23 cellular contexts compared by ENCODE assay signal in genomic region chr7:29499932-29500331, GRCh38.
DNase-seq lines count a peak whose midpoint lies in the region; ATAC-seq, FAIRE-seq and TF ChIP-seq lines count a peak whose summit lies in the region.
"Had no signal": no experiment of that assay in that cellular context is flagged by ENCODE, and none has a peak within 500 bp of the region (broad histone marks: within the 10 kb centered on the region; RNA-seq: fewer than 3 reads in every experiment).

No MANE protein-coding gene starts in this region.

- no peaks in the 10 kb centered on the region for H3K9me1 ChIP-seq in K562 (ENCODE audit: control insufficient read depth, insufficient read depth, low read length)

- H3K36me3 ChIP-seq in K562 (ENCODE audit: control insufficient read depth, insufficient read depth, low read length) = no peaks in the 10 kb centered on the region
- H3K36me3 ChIP-seq: BLaER1 treated with 17β-estradiol and CSF1 and Interleukin-3, amounts not matched to agents 10 nM and 100 nM had no signal

- TF ChIP-seq RAD21 in K562 (CRISPR knock-in tag; conservative IDR thresholded peaks at IDR 0.05 in 1 of 2, IDR thresholded peaks at IDR 0.05 in 1 of 2) = no peak

- H3K36me3 Mint-ChIP-seq in CD4-positive, alpha-beta T cell (ENCODE audit: low read depth) = no peaks in the 10 kb centered on the region

- no peaks in the 10 kb centered on the region for H4K20me1 ChIP-seq in K562 (replicated peaks; ENCODE audit: control insufficient read depth, insufficient read depth, low read length)
- H4K20me1 ChIP-seq: BLaER1 treated with 17β-estradiol and CSF1 and Interleukin-3, amounts not matched to agents 10 nM and 100 nM had no signal

- no peaks in the 10 kb centered on the region for H3K27me3 Mint-ChIP-seq in CD4-positive, alpha-beta T cell
- H3K27me3 Mint-ChIP-seq: B cell; CD8-positive, alpha-beta memory T cell had no signal

- H3K9ac ChIP-seq in K562 (ENCODE audit: insufficient read depth in 1 of 2, low read depth in 2 of 2, low read length in 2 of 2) = no peak overlapping the region
- H3K9ac ChIP-seq: BLaER1 treated with 17β-estradiol and CSF1 and Interleukin-3, amounts not matched to agents 10 nM and 100 nM had no signal

- no TSS peak for BruUV-seq in K562 (replicated peaks; lab: Mats Ljungman, UMichigan)

- in situ Hi-C loops in K562 (cut with MboI) = no loop called here

- H3K27ac Mint-ChIP-seq in CD4-positive, alpha-beta T cell = no peak overlapping the region
- H3K27ac Mint-ChIP-seq: B cell; CD8-positive, alpha-beta memory T cell; GM23338 had no signal

- DNase-seq in DMS53 (lab: John Stamatoyannopoulos, UW) = peak; percentile 66
- DNase-seq in DMS53 treated with DMSO at 0.1 percent for 48 hours (lab: John Stamatoyannopoulos, UW; ENCODE audit: unreplicated experiment) = no peak
- peak; percentile 51 for DNase-seq in NCI-H2029 (lab: John Stamatoyannopoulos, UW)
- no peak for DNase-seq in K562 (ENCODE audit: extremely low read depth in 1 of 4, low spot score in 3 of 4)
- no peak for DNase-seq in CD4-positive, alpha-beta T cell
- DNase-seq in NCI-H2081 treated with DMSO at 0.1 percent for 48 hours (lab: John Stamatoyannopoulos, UW) = no peak
- DNase-seq: 8988T; Caco-2; CD8-positive, alpha-beta memory T cell; HCEC 1CT; IMR-90; KBM-7 had no signal

- no peak overlapping the region for H3K4me3 ChIP-seq in K562
- H3K4me3 ChIP-seq: BLaER1 treated with 17β-estradiol and CSF1 and Interleukin-3, amounts not matched to agents 10 nM and 100 nM; GM23338 had no signal

- no peak for TF ChIP-seq CTCF in K562 (IDR thresholded peaks at IDR 0.05 in 2 of 3, conservative IDR thresholded peaks at IDR 0.05 in 1 of 3; ENCODE audit: insufficient read depth in 2 of 3, low read depth in 1 of 3, low read length in 3 of 3)
- no peak for TF ChIP-seq CTCF in CD4-positive, alpha-beta T cell (IDR thresholded peaks at IDR 0.05)

- H3K9me3 ChIP-seq in K562 (replicated peaks; ENCODE audit: control insufficient read depth, insufficient read depth, low read depth, low read length) = no peaks in the 10 kb centered on the region
- H3K9me3 ChIP-seq in CD4-positive, alpha-beta T cell (ENCODE audit: control insufficient read depth, low read length) = no peaks in the 10 kb centered on the region
- H3K9me3 ChIP-seq: BLaER1 treated with 17β-estradiol and CSF1 and Interleukin-3, amounts not matched to agents 10 nM and 100 nM had no signal

- CTCF ChIA-PET in K562 (lab: Yijun Ruan, JAX; ENCODE audit: low intra/inter-chr PET ratio) = no interaction called here
- CTCF ChIA-PET in CD4-positive, alpha-beta T cell (lab: Charles Lee) = no interaction called here

- no peak for FAIRE-seq in K562 (lab: Jason Lieb, UNC)
- FAIRE-seq: D721Med, G401.6, GM12892, GM18507, H54, HTR-8/SVneo had no signal

- H3K27me3 ChIP-seq in K562 (ENCODE audit: control insufficient read depth in 2 of 2, insufficient read depth in 2 of 2, low read length in 2 of 2) = no peaks in the 10 kb centered on the region; a peak in 1 of 5 replicates
- no peaks in the 10 kb centered on the region for H3K27me3 ChIP-seq in CD4-positive, alpha-beta T cell (ENCODE audit: control insufficient read depth, insufficient read depth, low read length)
- H3K27me3 ChIP-seq: BLaER1 treated with 17β-estradiol and CSF1 and Interleukin-3, amounts not matched to agents 10 nM and 100 nM had no signal

- TF ChIP-seq EP300 in K562 (IDR thresholded peaks at IDR 0.05; ENCODE audit: low read length) = no peak

- H3K79me2 ChIP-seq in K562 (ENCODE audit: control insufficient read depth, insufficient read depth, low read length) = no peaks in the 10 kb centered on the region

- no peak for TF ChIP-seq POLR2A in K562 (conservative IDR thresholded peaks at IDR 0.05)

- WGBS in K562 (ENCODE audit: insufficient coverage, low coverage, missing lambda C conversion rate) = 67% methylated on average over 3 of the region's 3 CpGs

- no peak overlapping the region for H3K27ac ChIP-seq in K562 (ENCODE audit: extremely low read depth, low read depth, low read length)
- no peak overlapping the region for H3K27ac ChIP-seq in CD4-positive, alpha-beta T cell (ENCODE audit: low read depth, low read length)
- H3K27ac ChIP-seq: BLaER1 treated with 17β-estradiol and CSF1 and Interleukin-3, amounts not matched to agents 10 nM and 100 nM; HL-60 had no signal

- no peak overlapping the region for H3K4me2 ChIP-seq in K562 (ENCODE audit: insufficient read depth, low read length)
- H3K4me2 ChIP-seq: BLaER1 treated with 17β-estradiol and CSF1 and Interleukin-3, amounts not matched to agents 10 nM and 100 nM; GM23338 had no signal

- no peak overlapping the region for H3K4me3 Mint-ChIP-seq in CD4-positive, alpha-beta T cell
- H3K4me3 Mint-ChIP-seq: B cell; CD8-positive, alpha-beta memory T cell; GM23338 had no signal

- intact Hi-C loops in K562 (cut with micrococcal nuclease) = no loop called here
- intact Hi-C loops in CD4-positive, alpha-beta T cell (cut with DNase I, micrococcal nuclease) = loop anchor here in 1 of 2 experiments (5.0 kb wide), 1 partner anchor 553 kb away; no protein-coding TSS in a partner anchor

- POLR2A ChIA-PET in K562 (lab: Yijun Ruan, JAX) = interaction anchor here (2.1 kb wide), 1 partner anchor 9 kb away, joined by 6 read pairs; no protein-coding TSS in a partner anchor
- POLR2A ChIA-PET in CD4-positive, alpha-beta T cell (lab: Charles Lee) = no interaction called here

- H3K4me1 Mint-ChIP-seq in CD4-positive, alpha-beta T cell (ENCODE audit: low read depth) = no peaks in the 10 kb centered on the region
- H3K4me1 Mint-ChIP-seq: CD8-positive, alpha-beta memory T cell had no signal

- no peaks in the 10 kb centered on the region for H3K9me3 Mint-ChIP-seq in CD4-positive, alpha-beta T cell
- H3K9me3 Mint-ChIP-seq: CD8-positive, alpha-beta memory T cell; GM23338 had no signal

- no peaks in the 10 kb centered on the region for H3K4me1 ChIP-seq in K562 (replicated peaks in 1 of 2; ENCODE audit: control insufficient read depth in 2 of 2, insufficient read depth in 2 of 2, low read length in 2 of 2)

- ATAC-seq in K562 = no peak
- ATAC-seq in CD4-positive, alpha-beta T cell (ENCODE audit: poor library complexity) = no peak
- no peak for ATAC-seq in HG02763 (IDR thresholded peaks at IDR 0.05; ENCODE audit: unreplicated experiment)
- ATAC-seq: GM23338 had no signal

- H2AFZ ChIP-seq in K562 (ENCODE audit: low read depth, low read length) = no peak overlapping the region
- H2AFZ ChIP-seq: GM23338 had no signal

TF ChIP-seq in K562, 482 proteins besides CTCF, POLR2A, EP300 and RAD21:
- TF ChIP-seq NFATC3 (IDR thresholded peaks at IDR 0.05) (no peak), HOMEZ (CRISPR knock-in tag; IDR thresholded peaks at IDR 0.05) (no peak), RFX1 (IDR thresholded peaks at IDR 0.05) (peak; percentile 32; the same call in 1 of the 2 replicates)

Comparison
In these comparisons a context has a peak if more than half of its experiments do, and no peak if none do; other contexts are left out.
1. DNase-seq: peak in DMS53 (single experiment) and NCI-H2029 (single experiment); none in DMS53 treated with DMSO at 0.1 percent for 48 hours (single experiment), K562 (0 of 4), CD4-positive, alpha-beta T cell (0 of 10) and NCI-H2081 treated with DMSO at 0.1 percent for 48 hours (single experiment).